27 cellular contexts compared by ENCODE assay signal in the genomic region with DNA sequence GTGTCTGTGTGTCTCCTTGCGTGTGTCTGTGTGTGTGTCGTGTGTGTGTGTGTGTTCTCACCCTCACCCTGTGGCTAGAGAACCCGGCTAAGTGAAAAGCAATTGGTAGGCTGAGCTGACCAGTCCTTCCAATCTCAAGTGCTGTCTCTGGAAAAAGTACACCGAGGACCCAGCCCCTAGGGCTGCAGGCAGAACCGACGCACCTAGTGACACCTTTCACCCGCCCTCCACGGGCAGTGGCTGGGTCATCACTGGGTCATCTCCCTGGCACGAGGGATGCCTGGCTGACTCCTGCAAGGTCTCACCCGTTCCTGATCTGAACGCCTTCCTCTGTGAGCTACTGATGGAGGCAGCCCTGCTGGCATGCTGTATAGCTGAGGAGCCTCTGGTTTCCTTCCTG.
"Had no signal": no experiment of that assay in that cellular context is flagged by ENCODE, and none has a peak within 500 bp of the region (broad histone marks: within the 10 kb centered on the region; RNA-seq: fewer than 3 reads in every experiment).

No MANE protein-coding gene starts in this region.

- FAIRE-seq: astrocyte, frontal cortex had no signal

- H3K27ac ChIP-seq: brain microvascular endothelial cell, WERI-Rb-1 had no signal

- H3K36me3 ChIP-seq: brain microvascular endothelial cell, WERI-Rb-1 had no signal

- ATAC-seq: activated CD4-positive, CD25-positive, alpha-beta regulatory T cell treated with anti-CD3 and anti-CD28 coated beads, Interleukin-2, amount 50 U/mL, for 24 hours; activated CD8-positive, alpha-beta T cell treated with anti-CD3 and anti-CD28 coated beads for 36 hours; activated T-helper 17 cell treated with anti-CD3 and anti-CD28 coated beads, Interleukin-2, amount 50 U/mL, for 72 hours; esophagus mucosa; T-helper 17 cell had no signal

- DNase-seq: activated B cell treated with CpG ODN at 0.5 μM for 24 hours; activated CD4-positive, alpha-beta T cell treated with anti-CD3 and anti-CD28 coated beads for 48 hours; activated CD4-positive, alpha-beta T cell treated with anti-CD3 and anti-CD28 coated beads, Interleukin-2, amount 50 U/mL, for 1 hour; activated CD4-positive, alpha-beta T cell treated with anti-CD3 and anti-CD28 coated beads, Interleukin-2, amount 50 U/mL, for 48 hours; activated CD8-positive, alpha-beta memory T cell treated with anti-CD3 and anti-CD28 coated beads, Interleukin-2, amount 50 U/mL, for 48 hours; activated CD8-positive, alpha-beta T cell treated with anti-CD3 and anti-CD28 coated beads for 36 hours; activated effector memory CD4-positive, alpha-beta T cell treated with Interleukin-2 at 50 U/mL for 16 hours; activated gamma-delta T cell treated with Interleukin-2 at 50 U/mL for 16 hours; activated naive CD4-positive, alpha-beta T cell treated with anti-CD3 and anti-CD28 coated beads, Interleukin-2, amount 50 U/mL, for 16 hours; activated naive CD4-positive, alpha-beta T cell treated with Interleukin-2 at 50 U/mL for 16 hours; activated T-cell treated with anti-CD3 and anti-CD28 coated beads for 4 hours; amniotic stem cell; anterior cingulate cortex; brain microvascular endothelial cell; cortex of kidney; dermis blood vessel endothelial cell; effector CD8-positive, alpha-beta T cell; foreskin fibroblast; T-helper 1 cell; T-helper 17 cell; T1000; WERI-Rb-1 had no signal
